ENCODE assay signal across 8 cellular contexts in the genomic region with DNA sequence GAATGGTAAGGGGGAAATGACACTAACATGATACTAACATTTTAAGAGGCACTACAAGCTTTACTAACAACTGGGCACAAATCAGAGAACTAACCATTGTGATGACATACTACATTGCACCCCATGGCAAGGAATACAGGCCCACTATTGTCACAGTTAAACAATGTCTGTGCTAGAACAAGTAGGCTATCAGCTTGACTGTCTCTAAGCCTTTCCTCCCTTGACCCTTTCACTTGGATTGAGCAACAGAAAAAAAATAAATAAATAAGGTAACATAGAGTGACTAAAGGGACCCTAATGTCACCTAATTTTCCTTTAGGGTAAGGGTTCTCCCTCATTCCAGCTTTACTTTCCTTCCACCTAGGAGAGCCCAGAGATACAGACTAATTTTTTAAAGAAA. TPM values are rescaled to one million over a fixed set of nuclear protein-coding genes. Genes with fewer than 3 reads are reported as not detected.
DNase-seq lines count a peak whose midpoint lies in the region; ATAC-seq, FAIRE-seq and TF ChIP-seq lines count a peak whose summit lies in the region.

No MANE protein-coding gene starts in this region.

- H3K27me3 Mint-ChIP-seq in stimulated activated naive CD8-positive, alpha-beta T cell treated with anti-CD3 and anti-CD28 coated beads, Interleukin-15, amount 100 ng/mL, for 72 hours = no peaks in the 10 kb centered on the region

- H3K4me3 Mint-ChIP-seq in stimulated activated naive CD8-positive, alpha-beta T cell treated with anti-CD3 and anti-CD28 coated beads, Interleukin-15, amount 100 ng/mL, for 72 hours = peak overlapping the region; percentile 97 to 98

- H2AFZ ChIP-seq in keratinocyte (ENCODE audit: control insufficient read depth, low read length) (no peak overlapping the region), Karpas-422 (ENCODE audit: low read length) (no peak overlapping the region)

- no peaks in the 10 kb centered on the region for H3K9me3 ChIP-seq in HUES64 (ENCODE audit: insufficient read depth, low read depth, low read length)
- H3K9me3 ChIP-seq in adipocyte (ENCODE audit: control insufficient read depth, low read length) = no peaks in the 10 kb centered on the region
- H3K9me3 ChIP-seq in keratinocyte (ENCODE audit: control insufficient read depth, low read depth, low read length) = no peaks in the 10 kb centered on the region
- H3K9me3 ChIP-seq in Karpas-422 (ENCODE audit: low read length) = no peaks in the 10 kb centered on the region

- H3K79me2 ChIP-seq in keratinocyte (ENCODE audit: control insufficient read depth, insufficient read depth, low read length) = peaks cover 59% of the 10 kb centered on the region
- peaks cover 26% of the 10 kb centered on the region for H3K79me2 ChIP-seq in Karpas-422 (ENCODE audit: low read length)

- H3K4me3 ChIP-seq in HUES64 (ENCODE audit: low read length) (peak overlapping the region; percentile 81; the same call in 1 of the 2 replicates), adipocyte (ENCODE audit: low read length) (peak overlapping the region; percentile 97), keratinocyte (ENCODE audit: control insufficient read depth in 2 of 3, extremely low read depth in 1 of 3, insufficient read depth in 2 of 3, low read depth in 1 of 3, low read length in 3 of 3) (peak overlapping the region; percentile 5 to 100 (median 100)), Karpas-422 (ENCODE audit: low read length) (no peak overlapping the region)

- TF ChIP-seq CTCF in keratinocyte (optimal IDR thresholded peaks at IDR 0.05 in 1 of 3, IDR thresholded peaks at IDR 0.05 in 1 of 3, conservative IDR thresholded peaks at IDR 0.05 in 1 of 3; ENCODE audit: extremely low read depth in 1 of 3, insufficient read depth in 2 of 3, low read length in 3 of 3) = no peak

- TF ChIP-seq POLR2A in GM18505 (IDR thresholded peaks at IDR 0.05; ENCODE audit: borderline replicate concordance, extremely low read depth, insufficient read depth, insufficient read length) = no peak

- no peak for FAIRE-seq in keratinocyte (lab: Jason Lieb, UNC)

- H4K20me1 ChIP-seq in keratinocyte (ENCODE audit: control insufficient read depth, extremely low read depth, insufficient read depth, low read length) = peaks cover 46% of the 10 kb centered on the region
- H4K20me1 ChIP-seq in Karpas-422 (ENCODE audit: insufficient read depth, low read depth, low read length) = peaks cover 20% of the 10 kb centered on the region; the same call in 1 of the 2 replicates

- H3K9ac ChIP-seq in HUES64 (ENCODE audit: low read depth, low read length) = no peak overlapping the region
- H3K9ac ChIP-seq in adipocyte (ENCODE audit: low read length) = peak overlapping the region; percentile 99
- peak overlapping the region; percentile 93 for H3K9ac ChIP-seq in keratinocyte (ENCODE audit: control insufficient read depth, extremely low read depth, insufficient read depth, low read length)
- H3K9ac ChIP-seq in Karpas-422 (ENCODE audit: low read length) = no peak overlapping the region

- DNase-seq in adipocyte (ENCODE audit: low read depth) (peak; percentile 51), keratinocyte (ENCODE audit: low read depth, low spot score) (peak; percentile 25), inferior parietal cortex (ENCODE audit: extremely low spot score) (no peak), iPS-NIHi11 (ENCODE audit: low spot score) (no peak), Karpas-422 (no peak)
- DNase-seq in stimulated activated naive CD8-positive, alpha-beta T cell treated with anti-CD3 and anti-CD28 coated beads, Interleukin-15, amount 100 ng/mL, for 72 hours = no peak

- H3K36me3 ChIP-seq in HUES64 (ENCODE audit: insufficient read depth, low read length) = peaks cover 81% of the 10 kb centered on the region
- H3K36me3 ChIP-seq in adipocyte (ENCODE audit: control insufficient read depth, insufficient read depth, low read length, severe bottlenecking) = peaks cover 80% of the 10 kb centered on the region
- peaks cover 34 to 69% of the 10 kb centered on the region in 2 experiments for H3K36me3 ChIP-seq in keratinocyte (ENCODE audit: control insufficient read depth in 2 of 2, extremely low read depth in 1 of 2, insufficient read depth in 2 of 2, low read length in 2 of 2)
- H3K36me3 ChIP-seq in Karpas-422 (ENCODE audit: insufficient read depth, low read length) = peaks cover 77% of the 10 kb centered on the region

- H3K9me1 ChIP-seq in keratinocyte (ENCODE audit: control insufficient read depth, extremely low read depth, insufficient read depth, low read length) = no peaks in the 10 kb centered on the region

- H3K27ac ChIP-seq in HUES64 (ENCODE audit: low read depth, low read length) = no peak overlapping the region
- H3K27ac ChIP-seq in keratinocyte (ENCODE audit: control insufficient read depth, insufficient read depth, low read length) = peak overlapping the region; percentile 95
- H3K27ac ChIP-seq in Karpas-422 (ENCODE audit: low read length) = no peak overlapping the region

- ATAC-seq in stimulated activated naive CD8-positive, alpha-beta T cell treated with anti-CD3 and anti-CD28 coated beads, Interleukin-15, amount 100 ng/mL, for 72 hours = no peak
- ATAC-seq in GM18505 (IDR thresholded peaks at IDR 0.05; ENCODE audit: unreplicated experiment) = no peak

- dilution Hi-C loops in keratinocyte (cut with MboI; ENCODE audit: extremely low pct_ligation_motif_present, low sequenced_read_pairs) = no loop called here

- peak overlapping the region; percentile 87 to 88 for H3K27ac Mint-ChIP-seq in stimulated activated naive CD8-positive, alpha-beta T cell treated with anti-CD3 and anti-CD28 coated beads, Interleukin-15, amount 100 ng/mL, for 72 hours

- peaks cover 85% of the 10 kb centered on the region for H3K4me1 Mint-ChIP-seq in stimulated activated naive CD8-positive, alpha-beta T cell treated with anti-CD3 and anti-CD28 coated beads, Interleukin-15, amount 100 ng/mL, for 72 hours

- H3K4me1 ChIP-seq in HUES64 (ENCODE audit: insufficient read depth, low read length) (peaks cover 24% of the 10 kb centered on the region; the same call in 1 of the 2 replicates), adipocyte (ENCODE audit: control insufficient read depth, insufficient read depth, low read length) (peaks cover 55% of the 10 kb centered on the region), keratinocyte (ENCODE audit: control insufficient read depth, extremely low read depth, insufficient read depth, low read length) (peaks cover 52% of the 10 kb centered on the region), Karpas-422 (ENCODE audit: low read length) (peaks cover 13% of the 10 kb centered on the region)

- H3K9me3 Mint-ChIP-seq in stimulated activated naive CD8-positive, alpha-beta T cell treated with anti-CD3 and anti-CD28 coated beads, Interleukin-15, amount 100 ng/mL, for 72 hours = no peaks in the 10 kb centered on the region

- H3K27me3 ChIP-seq in HUES64 (ENCODE audit: insufficient read depth, low read length) = no peaks in the 10 kb centered on the region
- no peaks in the 10 kb centered on the region for H3K27me3 ChIP-seq in adipocyte (replicated peaks; ENCODE audit: control insufficient read depth, insufficient read depth, low read length)
- no peaks in the 10 kb centered on the region for H3K27me3 ChIP-seq in keratinocyte (ENCODE audit: control insufficient read depth, extremely low read depth, insufficient read depth, low read length)
- H3K27me3 ChIP-seq in Karpas-422 (ENCODE audit: low read length) = no peaks in the 10 kb centered on the region

- no peaks in the 10 kb centered on the region for H3K9me2 ChIP-seq in Karpas-422 (replicated peaks; ENCODE audit: insufficient read depth, low read length)

- peak overlapping the region; percentile 90 for H3K4me2 ChIP-seq in keratinocyte (ENCODE audit: control insufficient read depth, extremely low read depth, insufficient read depth, low read depth, low read length)
- H3K4me2 ChIP-seq in Karpas-422 (ENCODE audit: low read depth, low read length, poor library complexity, severe bottlenecking) = no peak overlapping the region

RNA-seq across cellular contexts. Expression of a gene that starts 4.4 kb away (rescaled TPM):
- polyA plus RNA-seq in HUES64 (2013, experiment 1 of 2) = 197 TPM
- 203 TPM for polyA plus RNA-seq in HUES64 (2013, experiment 2 of 2)
- 213 to 577 TPM (median 375 TPM) in 3 replicates for polyA plus RNA-seq in keratinocyte
- polyA plus RNA-seq in keratinocyte (2011; ENCODE audit: low read depth) = 528 TPM
- 64.1 and 143 TPM in 2 replicates for polyA plus RNA-seq in keratinocyte (2011; cell fraction: cytosol; rRNA removed)
- polyA plus RNA-seq in keratinocyte (2011; cell fraction: nucleus; rRNA removed) = 720 and 1,040 TPM in 2 replicates
- polyA plus RNA-seq in keratinocyte (2012; ENCODE audit: low replicate concordance) = 229 and 376 TPM in 2 replicates
- 238 to 790 TPM (median 512 TPM) in 3 replicates for polyA minus RNA-seq in keratinocyte
- 139 TPM for polyA minus RNA-seq in keratinocyte (2011; cell fraction: cytosol; rRNA and poly(A)+ RNA removed)
- polyA minus RNA-seq in keratinocyte (2011; cell fraction: nucleus; rRNA and poly(A)+ RNA removed) = 1,093 and 1,815 TPM in 2 replicates
- total RNA-seq in Karpas-422 (2014; rRNA removed; shearing (Covaris generic); ENCODE audit: low replicate concordance) = 37.7 and 160 TPM in 2 replicates

Comparison
In these comparisons a context has a peak if more than half of its experiments do, and no peak if none do; other contexts are left out.
1. H3K9ac ChIP-seq: peak in adipocyte (single experiment) and keratinocyte (single experiment); none in HUES64 (single experiment) and Karpas-422 (single experiment).
2. DNase-seq: peak in adipocyte (single experiment) and keratinocyte (single experiment); none in stimulated activated naive CD8-positive, alpha-beta T cell treated with anti-CD3 and anti-CD28 coated beads, Interleukin-15, amount 100 ng/mL, for 72 hours (0 of 2), inferior parietal cortex (single experiment), iPS-NIHi11 (single experiment) and Karpas-422 (single experiment).